8 cellular contexts compared by ENCODE assay signal in genomic region chr12:11650279-11650696, GRCh38. TPM values are rescaled to one million over a fixed set of nuclear protein-coding genes. Genes with fewer than 3 reads are reported as not detected.
DNase-seq lines count a peak whose midpoint lies in the region; ATAC-seq and TF ChIP-seq lines count a peak whose summit lies in the region.

No MANE protein-coding gene starts in this region.

- H3K9me3 ChIP-seq in NT2/D1 (ENCODE audit: insufficient read depth, low read length): peaks cover 6% of the 10 kb centered on the region; the same call in 1 of the 2 replicates
- H3K9me3 ChIP-seq in neural cell (ENCODE audit: low read length): no peaks in the 10 kb centered on the region

- H4K20me1 ChIP-seq in neural cell (ENCODE audit: insufficient read depth): no peaks in the 10 kb centered on the region

- H3K4me2 ChIP-seq in neural cell (ENCODE audit: low read length): peak overlapping the region; percentile 77

- H3K27ac ChIP-seq in neural cell (ENCODE audit: low read length): peak overlapping the region; percentile 58

- no peak for ATAC-seq in HG03565 (IDR thresholded peaks at IDR 0.05; ENCODE audit: unreplicated experiment)

- H3K79me2 ChIP-seq in neural cell (replicated peaks; ENCODE audit: insufficient read depth, low read length): peaks cover 15% of the 10 kb centered on the region

- H3K9me2 ChIP-seq in neural cell (ENCODE audit: insufficient read depth, low read length): no peaks in the 10 kb centered on the region

- H2AFZ ChIP-seq in neural cell (ENCODE audit: low read depth, low read length): no peak overlapping the region

- H3K9ac ChIP-seq in NT2/D1 (ENCODE audit: insufficient read length, low read depth): peak overlapping the region; percentile 90
- H3K9ac ChIP-seq in neural cell (ENCODE audit: low read length): peak overlapping the region; percentile 99

- no peaks in the 10 kb centered on the region for H3K4me1 ChIP-seq in NT2/D1 (ENCODE audit: insufficient read depth, insufficient read length)

- H3K27me3 ChIP-seq in NT2/D1 (ENCODE audit: insufficient read depth, insufficient read length) (no peaks in the 10 kb centered on the region), neural cell (ENCODE audit: insufficient read depth, low read depth, low read length) (no peaks in the 10 kb centered on the region)

- H3K36me3 ChIP-seq in NT2/D1 (ENCODE audit: insufficient read depth, insufficient read length, low read length): no peaks in the 10 kb centered on the region
- H3K36me3 ChIP-seq in neural cell (ENCODE audit: insufficient read depth, low read length): no peaks in the 10 kb centered on the region

- peak overlapping the region; percentile 75 for H3K4me3 ChIP-seq in NT2/D1 (ENCODE audit: insufficient read length, low read depth)
- H3K4me3 ChIP-seq in neural cell (ENCODE audit: low read length): peak overlapping the region; percentile 86

- TF ChIP-seq RAD21 in neural cell (conservative IDR thresholded peaks at IDR 0.05): no peak

- no peak for TF ChIP-seq EP300 in neural cell (conservative IDR thresholded peaks at IDR 0.05; ENCODE audit: poor library complexity, severe bottlenecking)

- no peaks in the 10 kb centered on the region for H3F3A ChIP-seq in neural cell (ENCODE audit: insufficient read depth, low read length, poor library complexity, severe bottlenecking)

- DNase-seq in COLO668 (lab: John Stamatoyannopoulos, UW; ENCODE audit: unreplicated experiment) (peak; percentile 33), NT2/D1 (ENCODE audit: low read depth, low spot score) (no peak), dermis microvascular lymphatic vessel endothelial cell (ENCODE audit: low read depth in 2 of 2) (peak; percentile 21 to 23), cortex of kidney (lab: John Stamatoyannopoulos, UW) (no peak), DMS79 (lab: John Stamatoyannopoulos, UW) (no peak), NCI-H1694 treated with DMSO at 0.1 percent for 48 hours (lab: John Stamatoyannopoulos, UW) (no peak)

- TF ChIP-seq CTCF in neural cell (IDR thresholded peaks at IDR 0.05; ENCODE audit: poor library complexity, severe bottlenecking): no peak

TF ChIP-seq in neural cell, 6 proteins besides CTCF, POLR2A, EP300 and RAD21:
- TF ChIP-seq SMC3 (conservative IDR thresholded peaks at IDR 0.05; ENCODE audit: poor library complexity) (no peak), POLR2AphosphoS5 (IDR thresholded peaks at IDR 0.05) (no peak), MXI1 (conservative IDR thresholded peaks at IDR 0.05; ENCODE audit: poor library complexity, severe bottlenecking) (no peak), EZH2 (IDR thresholded peaks at IDR 0.05; ENCODE audit: borderline replicate concordance, insufficient read depth, low read length, poor library complexity, severe bottlenecking) (no peak), TAF1 (IDR thresholded peaks at IDR 0.05; ENCODE audit: low read depth) (no peak), REST (IDR thresholded peaks at IDR 0.05; ENCODE audit: borderline replicate concordance) (no peak)

RNA-seq across cellular contexts. Expression of gene ETV6, which starts 0.8 kb away (rescaled TPM):
- 7.3 and 9.0 TPM in 2 replicates for total RNA-seq in dermis microvascular lymphatic vessel endothelial cell
- polyA plus RNA-seq in neural cell: 0.80 and 1.6 TPM in 2 replicates
- 2.9 and 3.7 TPM in 2 replicates for polyA minus RNA-seq in neural cell

Comparison
In these comparisons a context has a peak if more than half of its experiments do, and no peak if none do; other contexts are left out.
1. DNase-seq: peak in COLO668 (single experiment) and dermis microvascular lymphatic vessel endothelial cell (2 of 2); none in NT2/D1 (single experiment), cortex of kidney (single experiment), DMS79 (single experiment) and NCI-H1694 treated with DMSO at 0.1 percent for 48 hours (single experiment).